20 cellular contexts compared by ENCODE assay signal in genomic region chr2:236866542-236867340, GRCh38.
A peak's percentile ranks its signal among the peaks of the same experiment; 100 is the strongest.
DNase-seq lines count a peak whose midpoint lies in the region; TF ChIP-seq lines count a peak whose summit lies in the region.
"Had no signal": no experiment of that assay in that cellular context is flagged by ENCODE, and none has a peak within 500 bp of the region (broad histone marks: within the 10 kb centered on the region; RNA-seq: fewer than 3 reads in every experiment).

No MANE protein-coding gene starts in this region.

- H3K9me2 ChIP-seq in MM.1S (replicated peaks; ENCODE audit: insufficient read depth, low read length): no peaks in the 10 kb centered on the region

- no peaks in the 10 kb centered on the region for H3F3A ChIP-seq in MM.1S (ENCODE audit: insufficient read depth, low read length)

- peak overlapping the region; percentile 30 to 94 (median 74) for H3K27ac ChIP-seq in BLaER1 treated with 17β-estradiol and CSF1 and Interleukin-3, amounts not matched to agents 10 nM and 100 nM
- H3K27ac ChIP-seq in MM.1S (ENCODE audit: low read length): no peak overlapping the region
- H3K27ac ChIP-seq: C4-2B, pancreas had no signal

- no peaks in the 10 kb centered on the region for H3K27me3 ChIP-seq in BLaER1 treated with 17β-estradiol and CSF1 and Interleukin-3, amounts not matched to agents 10 nM and 100 nM
- H3K27me3 ChIP-seq in MM.1S (replicated peaks; ENCODE audit: insufficient read depth, low read length): no peaks in the 10 kb centered on the region
- H3K27me3 ChIP-seq: heart left ventricle, pancreas had no signal

- peak overlapping the region in 8 of 11 experiments; percentile 33 to 81 (median 70); a peak in 16 of 22 replicates for H3K4me2 ChIP-seq in BLaER1 treated with 17β-estradiol and CSF1 and Interleukin-3, amounts not matched to agents 10 nM and 100 nM
- H3K4me2 ChIP-seq in MM.1S (ENCODE audit: low read depth, low read length): no peak overlapping the region

- no peak overlapping the region for H2AFZ ChIP-seq in MM.1S (ENCODE audit: low read length)

- H3K27ac Mint-ChIP-seq in osteocyte (ENCODE audit: unreplicated experiment): peak overlapping the region; percentile 67
- H3K27ac Mint-ChIP-seq: activated naive CD4-positive, alpha-beta T cell treated with anti-CD3 and anti-CD28 coated beads, Interleukin-2, amount 50 U/mL, for 72 hours; activated T-cell treated with anti-CD3 and anti-CD28 coated beads, Interleukin-2, amount 50 U/mL, for 24 hours; immature natural killer cell; stimulated activated naive CD8-positive, alpha-beta T cell treated with anti-CD3 and anti-CD28 coated beads, Interleukin-15, amount 100 ng/mL, for 72 hours; T-helper 17 cell had no signal

- H3K9me3 Mint-ChIP-seq in osteocyte (ENCODE audit: unreplicated experiment): peaks cover 11% of the 10 kb centered on the region

- peak; percentile 80 for DNase-seq in NOMO-1 treated with DMSO at 0.1 percent for 48 hours (lab: John Stamatoyannopoulos, UW; ENCODE audit: unreplicated experiment)
- DNase-seq in ecto neural progenitor cell (ENCODE audit: low spot score): peak; percentile 15
- peak; percentile 70 for DNase-seq in osteocyte (ENCODE audit: extremely low spot score, unreplicated experiment)
- no peak for DNase-seq in stimulated activated CD4-positive, alpha-beta T cell treated with anti-CD3 and anti-CD28 coated beads, Interleukin-4, amount 100 ng/mL, for 4 hours
- DNase-seq in MM.1S: no peak
- DNase-seq in DMS79 treated with DMSO at 0.1 percent for 48 hours (lab: John Stamatoyannopoulos, UW): no peak
- no peak for DNase-seq in NCI-H2196 treated with DMSO at 0.1 percent for 48 hours (lab: John Stamatoyannopoulos, UW; ENCODE audit: unreplicated experiment)
- DNase-seq: activated CD4-positive, alpha-beta T cell treated with anti-CD3 and anti-CD28 coated beads, Interleukin-2, amount 50 U/mL, for 48 hours; activated T-cell treated with anti-CD3 and anti-CD28 coated beads, Interleukin-2, amount 50 U/mL, for 24 hours; H7; immature natural killer cell; NCI-H2029 treated with DMSO at 0.1 percent for 48 hours; pancreas; Right ventricle myocardium superior; stimulated activated naive CD8-positive, alpha-beta T cell treated with anti-CD3 and anti-CD28 coated beads, Interleukin-15, amount 100 ng/mL, for 72 hours; T-helper 17 cell had no signal

- peak overlapping the region in 5 of 11 experiments; percentile 7 to 62 (median 60); a peak in 9 of 22 replicates for H3K9ac ChIP-seq in BLaER1 treated with 17β-estradiol and CSF1 and Interleukin-3, amounts not matched to agents 10 nM and 100 nM
- H3K9ac ChIP-seq in MM.1S (ENCODE audit: low read length): no peak overlapping the region

- H3K4me1 Mint-ChIP-seq in osteocyte (ENCODE audit: unreplicated experiment): peaks cover 62% of the 10 kb centered on the region

- TF ChIP-seq CTCF in osteocyte (IDR thresholded peaks at IDR 0.05): no peak
- no peak for TF ChIP-seq CTCF in MM.1S (IDR thresholded peaks at IDR 0.05; ENCODE audit: low read length)

- no peaks in the 10 kb centered on the region for H3K27me3 Mint-ChIP-seq in osteocyte (ENCODE audit: unreplicated experiment)
- H3K27me3 Mint-ChIP-seq: stimulated activated naive CD8-positive, alpha-beta T cell treated with anti-CD3 and anti-CD28 coated beads, Interleukin-15, amount 100 ng/mL, for 72 hours had no signal

- peaks cover 15 to 70% (median 51%) of the 10 kb centered on the region in 10 experiments for H3K4me1 ChIP-seq in BLaER1 treated with 17β-estradiol and CSF1 and Interleukin-3, amounts not matched to agents 10 nM and 100 nM
- H3K4me1 ChIP-seq in MM.1S (ENCODE audit: low read length): no peaks in the 10 kb centered on the region

- H3K36me3 ChIP-seq in BLaER1 treated with 17β-estradiol and CSF1 and Interleukin-3, amounts not matched to agents 10 nM and 100 nM: peaks cover 0 to 12% (median 4%) of the 10 kb centered on the region in 11 experiments; a peak in 6 of 22 replicates
- H3K36me3 ChIP-seq in MM.1S (replicated peaks; ENCODE audit: insufficient read depth, low read length): no peaks in the 10 kb centered on the region
- H3K36me3 ChIP-seq: heart left ventricle, pancreas had no signal

- no peaks in the 10 kb centered on the region for H3K79me2 ChIP-seq in MM.1S (ENCODE audit: low read length)

- H4K20me1 ChIP-seq in BLaER1 treated with 17β-estradiol and CSF1 and Interleukin-3, amounts not matched to agents 10 nM and 100 nM: no peaks in the 10 kb centered on the region
- H4K20me1 ChIP-seq in MM.1S (ENCODE audit: insufficient read depth, low read length): no peaks in the 10 kb centered on the region

- H3K4me3 Mint-ChIP-seq in osteocyte (ENCODE audit: unreplicated experiment): no peak overlapping the region
- H3K4me3 Mint-ChIP-seq: activated T-cell treated with anti-CD3 and anti-CD28 coated beads, Interleukin-2, amount 50 U/mL, for 24 hours; immature natural killer cell; stimulated activated naive CD8-positive, alpha-beta T cell treated with anti-CD3 and anti-CD28 coated beads, Interleukin-15, amount 100 ng/mL, for 72 hours; T-helper 17 cell had no signal

- peaks cover 28 to 63% (median 47%) of the 10 kb centered on the region in 11 experiments for H3K9me3 ChIP-seq in BLaER1 treated with 17β-estradiol and CSF1 and Interleukin-3, amounts not matched to agents 10 nM and 100 nM (replicated peaks in 1 of 11)
- H3K9me3 ChIP-seq in MM.1S (replicated peaks; ENCODE audit: insufficient read depth, low read length): no peaks in the 10 kb centered on the region
- H3K9me3 ChIP-seq: pancreas had no signal

- H3K36me3 Mint-ChIP-seq in osteocyte (ENCODE audit: unreplicated experiment): no peaks in the 10 kb centered on the region
- H3K36me3 Mint-ChIP-seq: immature natural killer cell had no signal

- H3K4me3 ChIP-seq in BLaER1 treated with 17β-estradiol and CSF1 and Interleukin-3, amounts not matched to agents 10 nM and 100 nM: no peak overlapping the region; a peak in 1 of 20 replicates
- H3K4me3 ChIP-seq in MM.1S (ENCODE audit: low read length): no peak overlapping the region
- H3K4me3 ChIP-seq: heart left ventricle, pancreas had no signal

Comparison
In these comparisons a context has a peak if more than half of its experiments do, and no peak if none do; other contexts are left out.
1. DNase-seq: peak in NOMO-1 treated with DMSO at 0.1 percent for 48 hours (single experiment), ecto neural progenitor cell (single experiment) and osteocyte (single experiment); none in stimulated activated CD4-positive, alpha-beta T cell treated with anti-CD3 and anti-CD28 coated beads, Interleukin-4, amount 100 ng/mL, for 4 hours (0 of 2), MM.1S (single experiment), DMS79 treated with DMSO at 0.1 percent for 48 hours (single experiment) and NCI-H2196 treated with DMSO at 0.1 percent for 48 hours (single experiment).